ENCODE assay signal across 1 cellular context in the genomic region with DNA sequence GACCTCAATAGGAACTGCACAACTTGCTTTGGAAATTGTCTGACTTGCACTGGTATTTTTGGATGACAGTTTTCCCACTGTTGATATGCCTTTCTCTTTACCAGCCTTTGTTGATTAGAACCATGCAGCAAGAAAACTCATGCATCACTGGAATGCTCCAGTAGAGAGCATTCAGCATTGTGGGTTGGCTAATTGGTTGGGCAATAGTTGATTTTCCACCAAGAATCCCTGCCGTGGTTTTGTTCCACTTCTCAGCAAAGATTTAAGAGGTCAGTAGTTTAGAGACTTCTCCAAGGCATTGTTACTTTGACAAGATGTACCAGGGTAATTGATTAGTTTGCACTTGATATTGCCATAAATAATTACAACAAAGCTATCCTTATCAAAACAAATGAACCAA.
TF ChIP-seq lines count a peak whose summit lies in the region.

No MANE protein-coding gene starts in this region.

TF ChIP-seq in GM23338, 12 proteins besides CTCF, POLR2A, EP300 and RAD21 (continued from another document):
- TF ChIP-seq, protein P1, sequence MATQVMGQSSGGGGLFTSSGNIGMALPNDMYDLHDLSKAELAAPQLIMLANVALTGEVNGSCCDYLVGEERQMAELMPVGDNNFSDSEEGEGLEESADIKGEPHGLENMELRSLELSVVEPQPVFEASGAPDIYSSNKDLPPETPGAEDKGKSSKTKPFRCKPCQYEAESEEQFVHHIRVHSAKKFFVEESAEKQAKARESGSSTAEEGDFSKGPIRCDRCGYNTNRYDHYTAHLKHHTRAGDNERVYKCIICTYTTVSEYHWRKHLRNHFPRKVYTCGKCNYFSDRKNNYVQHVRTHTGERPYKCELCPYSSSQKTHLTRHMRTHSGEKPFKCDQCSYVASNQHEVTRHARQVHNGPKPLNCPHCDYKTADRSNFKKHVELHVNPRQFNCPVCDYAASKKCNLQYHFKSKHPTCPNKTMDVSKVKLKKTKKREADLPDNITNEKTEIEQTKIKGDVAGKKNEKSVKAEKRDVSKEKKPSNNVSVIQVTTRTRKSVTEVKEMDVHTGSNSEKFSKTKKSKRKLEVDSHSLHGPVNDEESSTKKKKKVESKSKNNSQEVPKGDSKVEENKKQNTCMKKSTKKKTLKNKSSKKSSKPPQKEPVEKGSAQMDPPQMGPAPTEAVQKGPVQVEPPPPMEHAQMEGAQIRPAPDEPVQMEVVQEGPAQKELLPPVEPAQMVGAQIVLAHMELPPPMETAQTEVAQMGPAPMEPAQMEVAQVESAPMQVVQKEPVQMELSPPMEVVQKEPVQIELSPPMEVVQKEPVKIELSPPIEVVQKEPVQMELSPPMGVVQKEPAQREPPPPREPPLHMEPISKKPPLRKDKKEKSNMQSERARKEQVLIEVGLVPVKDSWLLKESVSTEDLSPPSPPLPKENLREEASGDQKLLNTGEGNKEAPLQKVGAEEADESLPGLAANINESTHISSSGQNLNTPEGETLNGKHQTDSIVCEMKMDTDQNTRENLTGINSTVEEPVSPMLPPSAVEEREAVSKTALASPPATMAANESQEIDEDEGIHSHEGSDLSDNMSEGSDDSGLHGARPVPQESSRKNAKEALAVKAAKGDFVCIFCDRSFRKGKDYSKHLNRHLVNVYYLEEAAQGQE (IDR thresholded peaks at IDR 0.05; ENCODE audit: unreplicated experiment): no peak
- TF ChIP-seq CREB1 (CRISPR knock-in tag; IDR thresholded peaks at IDR 0.05; ENCODE audit: low read depth) (no peak), ZNF114 (CRISPR knock-in tag; IDR thresholded peaks at IDR 0.05) (no peak), ZNF331 (CRISPR knock-in tag; IDR thresholded peaks at IDR 0.05; ENCODE audit: low read depth) (no peak), JUNB (IDR thresholded peaks at IDR 0.05; ENCODE audit: unreplicated experiment) (no peak), NANOG (IDR thresholded peaks at IDR 0.05; ENCODE audit: borderline replicate concordance) (no peak), EZH2 (IDR thresholded peaks at IDR 0.05; ENCODE audit: low read depth, unreplicated experiment) (no peak), POLR2AphosphoS5 (IDR thresholded peaks at IDR 0.05; ENCODE audit: low read depth) (no peak), EZH2phosphoT487 (IDR thresholded peaks at IDR 0.05; ENCODE audit: unreplicated experiment) (no peak)
- TF ChIP-seq, protein P2, sequence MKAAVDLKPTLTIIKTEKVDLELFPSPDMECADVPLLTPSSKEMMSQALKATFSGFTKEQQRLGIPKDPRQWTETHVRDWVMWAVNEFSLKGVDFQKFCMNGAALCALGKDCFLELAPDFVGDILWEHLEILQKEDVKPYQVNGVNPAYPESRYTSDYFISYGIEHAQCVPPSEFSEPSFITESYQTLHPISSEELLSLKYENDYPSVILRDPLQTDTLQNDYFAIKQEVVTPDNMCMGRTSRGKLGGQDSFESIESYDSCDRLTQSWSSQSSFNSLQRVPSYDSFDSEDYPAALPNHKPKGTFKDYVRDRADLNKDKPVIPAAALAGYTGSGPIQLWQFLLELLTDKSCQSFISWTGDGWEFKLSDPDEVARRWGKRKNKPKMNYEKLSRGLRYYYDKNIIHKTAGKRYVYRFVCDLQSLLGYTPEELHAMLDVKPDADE (IDR thresholded peaks at IDR 0.05): no peak
- TF ChIP-seq, protein P3, sequence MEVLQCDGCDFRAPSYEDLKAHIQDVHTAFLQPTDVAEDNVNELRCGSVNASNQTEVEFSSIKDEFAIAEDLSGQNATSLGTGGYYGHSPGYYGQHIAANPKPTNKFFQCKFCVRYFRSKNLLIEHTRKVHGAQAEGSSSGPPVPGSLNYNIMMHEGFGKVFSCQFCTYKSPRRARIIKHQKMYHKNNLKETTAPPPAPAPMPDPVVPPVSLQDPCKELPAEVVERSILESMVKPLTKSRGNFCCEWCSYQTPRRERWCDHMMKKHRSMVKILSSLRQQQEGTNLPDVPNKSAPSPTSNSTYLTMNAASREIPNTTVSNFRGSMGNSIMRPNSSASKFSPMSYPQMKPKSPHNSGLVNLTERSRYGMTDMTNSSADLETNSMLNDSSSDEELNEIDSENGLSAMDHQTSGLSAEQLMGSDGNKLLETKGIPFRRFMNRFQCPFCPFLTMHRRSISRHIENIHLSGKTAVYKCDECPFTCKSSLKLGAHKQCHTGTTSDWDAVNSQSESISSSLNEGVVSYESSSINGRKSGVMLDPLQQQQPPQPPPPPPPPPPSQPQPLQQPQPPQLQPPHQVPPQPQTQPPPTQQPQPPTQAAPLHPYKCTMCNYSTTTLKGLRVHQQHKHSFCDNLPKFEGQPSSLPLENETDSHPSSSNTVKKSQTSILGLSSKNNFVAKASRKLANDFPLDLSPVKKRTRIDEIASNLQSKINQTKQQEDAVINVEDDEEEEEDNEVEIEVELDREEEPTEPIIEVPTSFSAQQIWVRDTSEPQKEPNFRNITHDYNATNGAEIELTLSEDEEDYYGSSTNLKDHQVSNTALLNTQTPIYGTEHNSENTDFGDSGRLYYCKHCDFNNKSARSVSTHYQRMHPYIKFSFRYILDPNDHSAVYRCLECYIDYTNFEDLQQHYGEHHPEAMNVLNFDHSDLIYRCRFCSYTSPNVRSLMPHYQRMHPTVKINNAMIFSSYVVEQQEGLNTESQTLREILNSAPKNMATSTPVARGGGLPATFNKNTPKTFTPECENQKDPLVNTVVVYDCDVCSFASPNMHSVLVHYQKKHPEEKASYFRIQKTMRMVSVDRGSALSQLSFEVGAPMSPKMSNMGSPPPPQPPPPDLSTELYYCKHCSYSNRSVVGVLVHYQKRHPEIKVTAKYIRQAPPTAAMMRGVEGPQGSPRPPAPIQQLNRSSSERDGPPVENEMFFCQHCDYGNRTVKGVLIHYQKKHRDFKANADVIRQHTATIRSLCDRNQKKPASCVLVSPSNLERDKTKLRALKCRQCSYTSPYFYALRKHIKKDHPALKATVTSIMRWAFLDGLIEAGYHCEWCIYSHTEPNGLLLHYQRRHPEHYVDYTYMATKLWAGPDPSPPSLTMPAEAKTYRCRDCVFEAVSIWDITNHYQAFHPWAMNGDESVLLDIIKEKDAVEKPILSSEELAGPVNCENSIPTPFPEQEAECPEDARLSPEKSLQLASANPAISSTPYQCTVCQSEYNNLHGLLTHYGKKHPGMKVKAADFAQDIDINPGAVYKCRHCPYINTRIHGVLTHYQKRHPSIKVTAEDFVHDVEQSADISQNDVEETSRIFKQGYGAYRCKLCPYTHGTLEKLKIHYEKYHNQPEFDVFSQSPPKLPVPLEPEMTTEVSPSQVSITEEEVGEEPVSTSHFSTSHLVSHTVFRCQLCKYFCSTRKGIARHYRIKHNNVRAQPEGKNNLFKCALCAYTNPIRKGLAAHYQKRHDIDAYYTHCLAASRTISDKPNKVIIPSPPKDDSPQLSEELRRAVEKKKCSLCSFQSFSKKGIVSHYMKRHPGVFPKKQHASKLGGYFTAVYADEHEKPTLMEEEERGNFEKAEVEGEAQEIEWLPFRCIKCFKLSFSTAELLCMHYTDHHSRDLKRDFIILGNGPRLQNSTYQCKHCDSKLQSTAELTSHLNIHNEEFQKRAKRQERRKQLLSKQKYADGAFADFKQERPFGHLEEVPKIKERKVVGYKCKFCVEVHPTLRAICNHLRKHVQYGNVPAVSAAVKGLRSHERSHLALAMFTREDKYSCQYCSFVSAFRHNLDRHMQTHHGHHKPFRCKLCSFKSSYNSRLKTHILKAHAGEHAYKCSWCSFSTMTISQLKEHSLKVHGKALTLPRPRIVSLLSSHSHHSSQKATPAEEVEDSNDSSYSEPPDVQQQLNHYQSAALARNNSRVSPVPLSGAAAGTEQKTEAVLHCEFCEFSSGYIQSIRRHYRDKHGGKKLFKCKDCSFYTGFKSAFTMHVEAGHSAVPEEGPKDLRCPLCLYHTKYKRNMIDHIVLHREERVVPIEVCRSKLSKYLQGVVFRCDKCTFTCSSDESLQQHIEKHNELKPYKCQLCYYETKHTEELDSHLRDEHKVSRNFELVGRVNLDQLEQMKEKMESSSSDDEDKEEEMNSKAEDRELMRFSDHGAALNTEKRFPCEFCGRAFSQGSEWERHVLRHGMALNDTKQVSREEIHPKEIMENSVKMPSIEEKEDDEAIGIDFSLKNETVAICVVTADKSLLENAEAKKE (CRISPR knock-in tag; IDR thresholded peaks at IDR 0.05): no peak
